In genomic region chr3:8500966-8501365, GRCh38 we compare ENCODE assay signal across 8 cellular contexts. TPM values are rescaled to one million over a fixed set of nuclear protein-coding genes. Genes with fewer than 3 reads are reported as not detected.
DNase-seq lines count a peak whose midpoint lies in the region; ATAC-seq and TF ChIP-seq lines count a peak whose summit lies in the region.

No MANE protein-coding gene starts in this region.

- intact Hi-C loops in breast epithelium (cut with DNase I; ENCODE audit: low total_unique reads) (no loop called here), lower lobe of right lung (cut with DNase I) (no loop called here)

- in situ Hi-C loops in ACHN (cut with HindIII; ENCODE audit: low pct_ligation_motif_present, low pct_unique_long_range_greater_than_20kb, low sequenced_read_pairs) = no loop called here

- CTCF ChIA-PET in activated CD4-positive, alpha-beta T cell treated with anti-CD3 and anti-CD28 coated beads, Interleukin-2, amount 10 ng/mL, durations not matched to agents 7 days and 5 days (lab: Charles Lee) = interaction anchor here (0.8 to 1.3 kb wide), 2 partner anchors 17 to 59 kb away, joined by 3 to 4 read pairs; no protein-coding TSS in a partner anchor

- peak in 1 of 2 donors; percentile 31 for ATAC-seq in lower lobe of right lung
- ATAC-seq in HG03565 (IDR thresholded peaks at IDR 0.05; ENCODE audit: unreplicated experiment) = no peak
- ATAC-seq in HG03432 (IDR thresholded peaks at IDR 0.05; ENCODE audit: unreplicated experiment) = no peak

- H3K9me3 Mint-ChIP-seq in activated CD4-positive, alpha-beta T cell treated with anti-CD3 and anti-CD28 coated beads, Interleukin-2, amount 10 ng/mL, durations not matched to agents 7 days and 5 days = no peaks in the 10 kb centered on the region

- DNase-seq in activated CD4-positive, alpha-beta T cell treated with anti-CD3 and anti-CD28 coated beads, Interleukin-2, amount 10 ng/mL, durations not matched to agents 7 days and 5 days = no peak
- DNase-seq in activated CD4-positive, alpha-beta T cell treated with anti-CD3 and anti-CD28 coated beads for 4 hours = no peak
- DNase-seq in breast epithelium (ENCODE audit: low spot score in 2 of 2) (no peak), lower lobe of right lung (no peak), ACHN (no peak)

- H3K27me3 ChIP-seq in breast epithelium (no peaks in the 10 kb centered on the region), lower lobe of right lung (ENCODE audit: low read depth) (no peaks in the 10 kb centered on the region), thymus (ENCODE audit: control insufficient read depth, insufficient read depth) (no peaks in the 10 kb centered on the region)

- peak overlapping the region; percentile 93 to 95 for H3K27ac ChIP-seq in breast epithelium
- H3K27ac ChIP-seq in lower lobe of right lung = peak overlapping the region; percentile 85
- no peak overlapping the region for H3K27ac ChIP-seq in thymus (ENCODE audit: low read depth)

- H3K36me3 Mint-ChIP-seq in activated CD4-positive, alpha-beta T cell treated with anti-CD3 and anti-CD28 coated beads, Interleukin-2, amount 10 ng/mL, durations not matched to agents 7 days and 5 days (ENCODE audit: low read depth) = no peaks in the 10 kb centered on the region

- no peak for TF ChIP-seq POLR2A in breast epithelium (IDR thresholded peaks at IDR 0.05)

- H3K36me3 ChIP-seq in breast epithelium (no peaks in the 10 kb centered on the region), lower lobe of right lung (no peaks in the 10 kb centered on the region), thymus (ENCODE audit: control insufficient read depth, insufficient read depth) (no peaks in the 10 kb centered on the region)

- no peaks in the 10 kb centered on the region for H3K9me3 ChIP-seq in breast epithelium
- H3K9me3 ChIP-seq in lower lobe of right lung = no peaks in the 10 kb centered on the region
- no peaks in the 10 kb centered on the region for H3K9me3 ChIP-seq in thymus (ENCODE audit: control insufficient read depth)

- WGBS in thymus = 26% methylated on average over 10 of the region's 10 CpGs

- H3K4me1 Mint-ChIP-seq in activated CD4-positive, alpha-beta T cell treated with anti-CD3 and anti-CD28 coated beads, Interleukin-2, amount 10 ng/mL, durations not matched to agents 7 days and 5 days = peaks cover 14% of the 10 kb centered on the region

- no peak for TF ChIP-seq CTCF in breast epithelium (IDR thresholded peaks at IDR 0.05)
- no peak for TF ChIP-seq CTCF in lower lobe of right lung (IDR thresholded peaks at IDR 0.05)

- POLR2A ChIA-PET in activated CD4-positive, alpha-beta T cell treated with anti-CD3 and anti-CD28 coated beads, Interleukin-2, amount 10 ng/mL, durations not matched to agents 7 days and 5 days (lab: Charles Lee) = no interaction called here

- peaks cover 10% of the 10 kb centered on the region for H3K27me3 Mint-ChIP-seq in activated CD4-positive, alpha-beta T cell treated with anti-CD3 and anti-CD28 coated beads, Interleukin-2, amount 10 ng/mL, durations not matched to agents 7 days and 5 days

- H3K4me1 ChIP-seq in breast epithelium (peaks cover 4 to 9% of the 10 kb centered on the region in 2 donors), lower lobe of right lung (peaks cover 21% of the 10 kb centered on the region), thymus (ENCODE audit: control insufficient read depth, insufficient read depth, low read length) (no peaks in the 10 kb centered on the region)

- no peak overlapping the region for H3K27ac Mint-ChIP-seq in activated CD4-positive, alpha-beta T cell treated with anti-CD3 and anti-CD28 coated beads, Interleukin-2, amount 10 ng/mL, durations not matched to agents 7 days and 5 days

- peak overlapping the region; percentile 74 for H3K4me3 Mint-ChIP-seq in activated CD4-positive, alpha-beta T cell treated with anti-CD3 and anti-CD28 coated beads, Interleukin-2, amount 10 ng/mL, durations not matched to agents 7 days and 5 days

- peak overlapping the region; percentile 49 to 75 (median 55) for H3K4me3 ChIP-seq in breast epithelium
- H3K4me3 ChIP-seq in lower lobe of right lung = peak overlapping the region; percentile 59
- peak overlapping the region; percentile 45 for H3K4me3 ChIP-seq in thymus (ENCODE audit: low read length)

RNA-seq across cellular contexts. Expression of gene LMCD1, which starts 0.7 kb away (rescaled TPM):
- 1 to 10 TPM in 1 of 2 experiments, under 1 TPM in 1; 0.99 to 1.1 TPM for total RNA-seq in activated CD4-positive, alpha-beta T cell treated with anti-CD3 and anti-CD28 coated beads, Interleukin-2, amount 10 ng/mL, durations not matched to agents 7 days and 5 days
- total RNA-seq in breast epithelium = 100 to 1,000 TPM in 2 of 3 donors, 10 to 100 TPM in 1; 53.0 to 228 (median 105) TPM
- total RNA-seq in lower lobe of right lung = 93.6 TPM
- 34.7 TPM for polyA plus RNA-seq in thymus

Comparison
In these comparisons a context has a peak if more than half of its experiments do, and no peak if none do; other contexts are left out.
1. RNA of gene LMCD1, which starts 0.7 kb away (total RNA-seq): 53.0 to 228 TPM in breast epithelium and 93.6 TPM in lower lobe of right lung (single experiment); 0.99 to 1.1 TPM in activated CD4-positive, alpha-beta T cell treated with anti-CD3 and anti-CD28 coated beads, Interleukin-2, amount 10 ng/mL, durations not matched to agents 7 days and 5 days; every median in the first group is over 10 times any median in the second.
2. Peak in every context shown above with its lines, with median percentiles within 50 percentile points of each other: H3K4me3 ChIP-seq.